8 cellular contexts compared by ENCODE assay signal in the genomic region with DNA sequence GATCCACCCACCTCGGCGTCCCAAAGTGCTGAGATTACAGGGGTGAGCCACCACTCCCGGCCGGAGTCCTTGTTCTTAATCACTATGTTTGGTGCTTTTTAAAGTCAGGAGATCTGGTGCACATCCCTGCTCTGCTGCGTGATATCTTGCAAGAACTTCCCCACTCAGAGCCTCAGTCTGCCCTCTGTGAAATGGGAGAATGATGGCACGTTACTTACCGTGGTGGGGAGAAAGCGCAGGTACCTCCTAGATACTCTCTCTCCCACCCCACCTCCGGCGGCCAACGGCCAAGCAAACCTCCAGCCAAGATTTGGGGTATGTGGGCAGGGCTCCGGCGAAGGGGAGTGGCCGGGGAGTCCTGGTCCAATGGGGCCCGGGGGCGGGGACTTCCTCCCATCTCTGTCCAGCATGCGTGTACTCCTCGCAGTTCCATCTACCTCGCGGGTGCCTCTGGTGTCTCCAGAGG. TPM values are rescaled to one million over a fixed set of nuclear protein-coding genes. Genes with fewer than 3 reads are reported as not detected.
A peak's percentile ranks its signal among the peaks of the same experiment; 100 is the strongest.
DNase-seq lines count a peak whose midpoint lies in the region; ATAC-seq and TF ChIP-seq lines count a peak whose summit lies in the region.

RYR1 (plus strand) TSS at position 424 of the 466 bp plus-strand sequence. CDS start 139 bp downstream, outside the sequence.

- TF ChIP-seq CTCF in progenitor cell of endocrine pancreas (IDR thresholded peaks at IDR 0.05; ENCODE audit: unreplicated experiment), result no peak

- peak; percentile 11 for DNase-seq in ACHN
- DNase-seq in LHCN-M2 (ENCODE audit: low read depth), result peak; percentile 26
- peak; percentile 37 for DNase-seq in activated CD8-positive, alpha-beta memory T cell treated with anti-CD3 and anti-CD28 coated beads, Interleukin-2, amount 50 U/mL, for 4 hours
- DNase-seq in Right ventricle myocardium superior, result peak; percentile 86
- DNase-seq in progenitor cell of endocrine pancreas (ENCODE audit: low spot score, unreplicated experiment), result no peak
- no peak for DNase-seq in NCI-H1417 (lab: John Stamatoyannopoulos, UW)
- DNase-seq in NK-92 treated with Interleukin-12 subunit alpha and Interleukin-12 subunit beta, amount 100 ng/mL, for 24 hours (lab: John Stamatoyannopoulos, UW), result no peak

- H3K27ac Mint-ChIP-seq in progenitor cell of endocrine pancreas, result no peak within 1 kb of the TSS

- peak within 1 kb of the TSS; percentile 1 for H3K4me3 Mint-ChIP-seq in progenitor cell of endocrine pancreas (ENCODE audit: low read depth)

- peaks cover 30% of the 10 kb centered on the region for H3K27me3 Mint-ChIP-seq in progenitor cell of endocrine pancreas

- in situ Hi-C loops in ACHN (cut with HindIII; ENCODE audit: low pct_ligation_motif_present, low pct_unique_long_range_greater_than_20kb, low sequenced_read_pairs), result no loop called here

- peak; percentile 83 for ATAC-seq in Right ventricle myocardium superior (ENCODE audit: poor library complexity)
- ATAC-seq in GM19351 (IDR thresholded peaks at IDR 0.05; ENCODE audit: unreplicated experiment), result no peak

- H3K9me3 Mint-ChIP-seq in progenitor cell of endocrine pancreas (ENCODE audit: low read depth), result no peaks in the 10 kb centered on the region

- no peaks in the 10 kb centered on the region for H3K36me3 Mint-ChIP-seq in progenitor cell of endocrine pancreas (ENCODE audit: insufficient read depth)

- H3K4me1 Mint-ChIP-seq in progenitor cell of endocrine pancreas (ENCODE audit: low read depth), result peaks cover 3% of the 10 kb centered on the region

- intact Hi-C loops in Right ventricle myocardium superior (cut with DNase I), result no loop called here

RNA-seq across cellular contexts. Expression of gene RYR1, which starts in this region (rescaled TPM):
- 0.06 and 1.6 TPM in 2 replicates for total RNA-seq in LHCN-M2 (2014; rRNA removed)
- 0.51 TPM for polyA plus RNA-seq in LHCN-M2 (2012)
- total RNA-seq in Right ventricle myocardium superior, result 0.73 TPM
- total RNA-seq in progenitor cell of endocrine pancreas, result 0.65 and 1.4 TPM in 2 replicates

Comparison
In these comparisons a context has a peak if more than half of its experiments do, and no peak if none do; other contexts are left out.
1. Peak in DNase-seq and ATAC-seq in Right ventricle myocardium superior; RNA of the gene not detected or under 1 TPM.
2. DNase-seq: peak in ACHN (single experiment), LHCN-M2 (single experiment) and activated CD8-positive, alpha-beta memory T cell treated with anti-CD3 and anti-CD28 coated beads, Interleukin-2, amount 50 U/mL, for 4 hours (single experiment); none in progenitor cell of endocrine pancreas (single experiment), NCI-H1417 (0 of 3) and NK-92 treated with Interleukin-12 subunit alpha and Interleukin-12 subunit beta, amount 100 ng/mL, for 24 hours (single experiment).